Comparison of ENCODE assay signal across 14 cellular contexts in genomic region chr3:42503957-42504333, GRCh38. TPM values are rescaled to one million over a fixed set of nuclear protein-coding genes. Genes with fewer than 3 reads are reported as not detected.
A peak's percentile ranks its signal among the peaks of the same experiment; 100 is the strongest.
DNase-seq lines count a peak whose midpoint lies in the region; ATAC-seq and TF ChIP-seq lines count a peak whose summit lies in the region.
"Had no signal": no experiment of that assay in that cellular context is flagged by ENCODE, and none has a peak within 500 bp of the region (broad histone marks: within the 10 kb centered on the region; RNA-seq: fewer than 3 reads in every experiment).

No MANE protein-coding gene starts in this region.

- H3K9me3 ChIP-seq in stomach (no peaks in the 10 kb centered on the region), osteoblast (ENCODE audit: low read depth, low read length) (no peaks in the 10 kb centered on the region)
- H3K9me3 ChIP-seq: HAP-1, psoas muscle had no signal

- H3K27me3 Mint-ChIP-seq in activated CD8-positive, alpha-beta T cell treated with anti-CD3 and anti-CD28 coated beads for 36 hours: peaks cover 13% of the 10 kb centered on the region
- peaks cover 20% of the 10 kb centered on the region for H3K27me3 Mint-ChIP-seq in activated CD8-positive, alpha-beta T cell treated with anti-CD3 and anti-CD28 coated beads, Interleukin-2, amount 10 ng/mL, durations not matched to agents 7 days and 5 days (ENCODE audit: low read depth)

- intact Hi-C loops in activated CD8-positive, alpha-beta T cell treated with anti-CD3 and anti-CD28 coated beads for 36 hours (cut with micrococcal nuclease): loop anchor here (5.0 kb wide), 1 partner anchor 33 kb away; no protein-coding TSS in a partner anchor
- intact Hi-C loops in stomach (cut with DNase I; ENCODE audit: low total_unique reads): no loop called here

- H3K27ac ChIP-seq in stomach (no peak overlapping the region), brain microvascular endothelial cell (no peak overlapping the region), osteoblast (ENCODE audit: low read depth, low read length) (no peak overlapping the region)
- H3K27ac ChIP-seq: psoas muscle had no signal

- CTCF ChIA-PET in activated CD8-positive, alpha-beta T cell treated with anti-CD3 and anti-CD28 coated beads for 36 hours (lab: Charles Lee): interaction anchor here (4.5 to 4.8 kb wide), 2 partner anchors 34 to 44 kb away, joined by 90 to 111 read pairs; no protein-coding TSS in a partner anchor
- CTCF ChIA-PET in activated CD8-positive, alpha-beta T cell treated with anti-CD3 and anti-CD28 coated beads, Interleukin-2, amount 10 ng/mL, durations not matched to agents 7 days and 5 days (lab: Charles Lee): interaction anchor here (4.9 kb wide), 1 partner anchor 38 kb away, joined by 183 read pairs; no protein-coding TSS in a partner anchor

- H3K27ac Mint-ChIP-seq in activated CD8-positive, alpha-beta T cell treated with anti-CD3 and anti-CD28 coated beads for 36 hours: no peak overlapping the region
- no peak overlapping the region for H3K27ac Mint-ChIP-seq in activated CD8-positive, alpha-beta T cell treated with anti-CD3 and anti-CD28 coated beads, Interleukin-2, amount 10 ng/mL, durations not matched to agents 7 days and 5 days

- H3K4me2 ChIP-seq in osteoblast (ENCODE audit: insufficient read depth, low read length): no peak overlapping the region

- no peak for ATAC-seq in activated CD8-positive, alpha-beta T cell treated with anti-CD3 and anti-CD28 coated beads for 36 hours
- no peak for ATAC-seq in activated CD8-positive, alpha-beta T cell treated with anti-CD3 and anti-CD28 coated beads, Interleukin-2, amount 10 ng/mL, durations not matched to agents 7 days and 5 days
- ATAC-seq in left lobe of liver (no peak), GM19467 (IDR thresholded peaks at IDR 0.05; ENCODE audit: unreplicated experiment) (no peak)
- ATAC-seq: psoas muscle had no signal

- no peaks in the 10 kb centered on the region for H3K9me3 Mint-ChIP-seq in activated CD8-positive, alpha-beta T cell treated with anti-CD3 and anti-CD28 coated beads for 36 hours
- no peaks in the 10 kb centered on the region for H3K9me3 Mint-ChIP-seq in activated CD8-positive, alpha-beta T cell treated with anti-CD3 and anti-CD28 coated beads, Interleukin-2, amount 10 ng/mL, durations not matched to agents 7 days and 5 days (ENCODE audit: insufficient read depth)

- H3K4me1 ChIP-seq in stomach (peaks cover 18 to 49% (median 32%) of the 10 kb centered on the region in 4 donors), osteoblast (ENCODE audit: insufficient read depth, low read length) (peaks cover 4% of the 10 kb centered on the region)

- TF ChIP-seq CTCF in activated CD8-positive, alpha-beta T cell treated with anti-CD3 and anti-CD28 coated beads for 36 hours (IDR thresholded peaks at IDR 0.05): no peak
- TF ChIP-seq CTCF in stomach (IDR thresholded peaks at IDR 0.05) (no peak), brain microvascular endothelial cell (IDR thresholded peaks at IDR 0.05; ENCODE audit: low read depth, low read length, missing control alignments) (no peak), osteoblast (IDR thresholded peaks at IDR 0.05; ENCODE audit: extremely low read depth, low read depth, low read length) (no peak)

- TF ChIP-seq POLR2A in stomach (IDR thresholded peaks at IDR 0.05): no peak

- TF ChIP-seq EP300 in stomach (IDR thresholded peaks at IDR 0.05): no peak

- no peak overlapping the region for H2AFZ ChIP-seq in osteoblast (ENCODE audit: low read length)

- H3K27me3 ChIP-seq in stomach (peaks cover 0 to 44% (median 19%) of the 10 kb centered on the region in 3 donors), brain microvascular endothelial cell (replicated peaks) (no peaks in the 10 kb centered on the region), osteoblast (ENCODE audit: insufficient read depth, low read length) (peaks cover 47% of the 10 kb centered on the region)

- DNase-seq in activated CD8-positive, alpha-beta T cell treated with anti-CD3 and anti-CD28 coated beads for 36 hours: no peak
- no peak for DNase-seq in activated CD8-positive, alpha-beta T cell treated with anti-CD3 and anti-CD28 coated beads, Interleukin-2, amount 10 ng/mL, durations not matched to agents 7 days and 5 days
- peak; percentile 12 to 17 for DNase-seq in activated T-cell treated with anti-CD3 and anti-CD28 coated beads, Interleukin-2, amount 50 U/mL, for 48 hours
- DNase-seq in left lobe of liver (ENCODE audit: low spot score): peak; percentile 26
- peak; percentile 17 for DNase-seq in stomach
- no peak for DNase-seq in brain microvascular endothelial cell
- DNase-seq in osteoblast (ENCODE audit: insufficient read length, low spot score, missing footprints): no peak
- DNase-seq: DND-41; effector memory CD4-positive, alpha-beta T cell; NCI-H146; psoas muscle; SHP77 had no signal

- H3K36me3 ChIP-seq in stomach: no peaks in the 10 kb centered on the region
- no peaks in the 10 kb centered on the region for H3K36me3 ChIP-seq in brain microvascular endothelial cell (replicated peaks)
- H3K36me3 ChIP-seq in osteoblast (ENCODE audit: insufficient read depth, low read length): no peaks in the 10 kb centered on the region
- H3K36me3 ChIP-seq: HAP-1 had no signal

- POLR2A ChIA-PET in activated CD8-positive, alpha-beta T cell treated with anti-CD3 and anti-CD28 coated beads for 36 hours (lab: Charles Lee): no interaction called here
- POLR2A ChIA-PET in activated CD8-positive, alpha-beta T cell treated with anti-CD3 and anti-CD28 coated beads, Interleukin-2, amount 10 ng/mL, durations not matched to agents 7 days and 5 days (lab: Charles Lee): interaction anchor here (1.0 kb wide), 1 partner anchor 8 kb away, joined by 4 read pairs; no protein-coding TSS in a partner anchor

- H3K4me3 ChIP-seq in stomach: no peak overlapping the region
- H3K4me3 ChIP-seq in brain microvascular endothelial cell (ENCODE audit: low read depth, low read length): no peak overlapping the region
- no peak overlapping the region for H3K4me3 ChIP-seq in osteoblast (ENCODE audit: insufficient read depth, low read length)
- H3K4me3 ChIP-seq: HAP-1, psoas muscle had no signal

- no peaks in the 10 kb centered on the region for H3K79me2 ChIP-seq in osteoblast (ENCODE audit: insufficient read depth, low read length)

- in situ Hi-C loops in brain microvascular endothelial cell (cut with HindIII; ENCODE audit: low pct_ligation_motif_present, low sequenced_read_pairs): no loop called here

- peak overlapping the region; percentile 86 for H3K4me3 Mint-ChIP-seq in activated CD8-positive, alpha-beta T cell treated with anti-CD3 and anti-CD28 coated beads for 36 hours
- no peak overlapping the region for H3K4me3 Mint-ChIP-seq in activated CD8-positive, alpha-beta T cell treated with anti-CD3 and anti-CD28 coated beads, Interleukin-2, amount 10 ng/mL, durations not matched to agents 7 days and 5 days

- WGBS in stomach, 5 donors: 81 to 97% (median 96%) methylated on average over 3 to 4 of the region's 4 CpGs

- no peaks in the 10 kb centered on the region for H3K36me3 Mint-ChIP-seq in activated CD8-positive, alpha-beta T cell treated with anti-CD3 and anti-CD28 coated beads for 36 hours (ENCODE audit: low read depth)
- no peaks in the 10 kb centered on the region for H3K36me3 Mint-ChIP-seq in activated CD8-positive, alpha-beta T cell treated with anti-CD3 and anti-CD28 coated beads, Interleukin-2, amount 10 ng/mL, durations not matched to agents 7 days and 5 days (ENCODE audit: low read depth)

- H3K4me1 Mint-ChIP-seq in activated CD8-positive, alpha-beta T cell treated with anti-CD3 and anti-CD28 coated beads for 36 hours (ENCODE audit: low read depth): peaks cover 44% of the 10 kb centered on the region
- H3K4me1 Mint-ChIP-seq in activated CD8-positive, alpha-beta T cell treated with anti-CD3 and anti-CD28 coated beads, Interleukin-2, amount 10 ng/mL, durations not matched to agents 7 days and 5 days (ENCODE audit: low read depth): peaks cover 44% of the 10 kb centered on the region

- H4K20me1 ChIP-seq in osteoblast (ENCODE audit: insufficient read depth, low read length): no peaks in the 10 kb centered on the region

RNA-seq across cellular contexts. Expression of gene VIPR1, which starts 1.5 kb away (rescaled TPM):
- total RNA-seq in activated CD8-positive, alpha-beta T cell treated with anti-CD3 and anti-CD28 coated beads for 36 hours: 1 to 10 TPM; 8.5 to 9.0 TPM
- 1 to 10 TPM; 9.1 to 9.5 TPM for total RNA-seq in activated CD8-positive, alpha-beta T cell treated with anti-CD3 and anti-CD28 coated beads, Interleukin-2, amount 10 ng/mL, durations not matched to agents 7 days and 5 days
- total RNA-seq in left lobe of liver (27.0 TPM), stomach (100 to 1,000 TPM in 1 of 5 donors, 10 to 100 TPM in 3, 1 to 10 TPM in 1; 9.5 to 170 (median 14.0) TPM), osteoblast (not detected in 2 replicates)
- polyA plus RNA-seq in stomach: 10 to 100 TPM in 1 of 3 donors, 1 to 10 TPM in 2; 2.2 to 10.0 (median 3.1) TPM

Comparison
In these comparisons a context has a peak if more than half of its experiments do, and no peak if none do; other contexts are left out.
1. DNase-seq: peak in activated T-cell treated with anti-CD3 and anti-CD28 coated beads, Interleukin-2, amount 50 U/mL, for 48 hours (2 of 2), left lobe of liver (single experiment) and stomach (single experiment); none in activated CD8-positive, alpha-beta T cell treated with anti-CD3 and anti-CD28 coated beads for 36 hours (single experiment), activated CD8-positive, alpha-beta T cell treated with anti-CD3 and anti-CD28 coated beads, Interleukin-2, amount 10 ng/mL, durations not matched to agents 7 days and 5 days (single experiment), brain microvascular endothelial cell (single experiment) and osteoblast (single experiment).